ENCODE assay signal across 9 cellular contexts in the genomic region with DNA sequence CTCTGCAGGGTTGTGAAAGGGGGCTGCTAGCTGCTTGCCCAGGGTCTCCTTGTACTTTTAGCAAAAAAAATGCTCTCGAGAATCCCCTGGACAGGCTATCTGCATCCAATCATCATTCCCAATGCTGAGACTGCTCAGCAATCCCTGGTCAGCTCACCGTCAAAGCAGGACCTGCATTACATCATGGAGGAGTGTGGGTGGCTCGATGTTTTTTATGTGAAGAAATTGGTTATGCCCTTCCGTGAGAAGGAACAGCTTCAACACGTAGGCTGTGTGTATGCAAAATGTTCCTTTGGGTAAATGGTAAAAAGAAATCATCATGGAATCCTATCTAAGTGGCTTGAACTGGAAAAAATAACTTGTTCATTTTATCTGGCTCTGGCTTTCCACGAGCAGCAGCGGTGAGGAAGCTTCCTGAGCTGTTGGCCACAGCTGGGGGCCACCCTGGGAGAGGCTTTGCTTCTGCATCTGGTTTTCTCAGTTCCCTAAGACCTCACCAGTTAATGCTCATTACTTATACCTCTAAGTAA.
A peak's percentile ranks its signal among the peaks of the same experiment; 100 is the strongest.
DNase-seq lines count a peak whose midpoint lies in the region; ATAC-seq and TF ChIP-seq lines count a peak whose summit lies in the region.
"Had no signal": no experiment of that assay in that cellular context is flagged by ENCODE, and none has a peak within 500 bp of the region (broad histone marks: within the 10 kb centered on the region; RNA-seq: fewer than 3 reads in every experiment).

No MANE protein-coding gene starts in this region.

- H4K91ac ChIP-seq in neuronal stem cell (ENCODE audit: low read depth, low read length, poor library complexity), result no peak overlapping the region

- peaks cover 0 to 23% of the 10 kb centered on the region in 2 donors for H3K9me3 ChIP-seq in neuronal stem cell (replicated peaks in 1 of 2; ENCODE audit: control insufficient read depth in 2 of 2, insufficient read depth in 1 of 2, low read depth in 1 of 2, low read length in 2 of 2)

- no peak overlapping the region for H3K27ac Mint-ChIP-seq in MCF 10A (ENCODE audit: low read depth, unreplicated experiment)

- WGBS in neuronal stem cell (ENCODE audit: extremely low coverage in 2 of 2, insufficient read length in 2 of 2, insufficient replicate concordance in 1 of 2), 2 donors, result no CpG with 5 or more reads among the region's 7 CpGs

- H4K8ac ChIP-seq in neuronal stem cell (ENCODE audit: low read depth, low read length), result no peak overlapping the region

- DNase-seq in activated gamma-delta T cell treated with anti-CD3 and anti-CD28 coated beads, Interleukin-2, amount 50 U/mL, for 16 hours (ENCODE audit: low read depth), result peak; percentile 28
- DNase-seq in neuronal stem cell (ENCODE audit: low spot score) (no peak), T-helper 9 cell (no peak), MCF 10A (ENCODE audit: unreplicated experiment) (no peak), mucosa of gallbladder (ENCODE audit: low spot score) (no peak), NCI-H2196 treated with DMSO at 0.1 percent for 48 hours (lab: John Stamatoyannopoulos, UW; ENCODE audit: unreplicated experiment) (no peak)
- DNase-seq: NCI-H1048 had no signal

- H3K4ac ChIP-seq in neuronal stem cell (ENCODE audit: low read length), result no peak overlapping the region

- no peak overlapping the region for H3K23ac ChIP-seq in neuronal stem cell (ENCODE audit: low read depth, low read length, poor library complexity)

- intact Hi-C loops in MCF 10A (cut with micrococcal nuclease), result no loop called here

- no peak overlapping the region for H2AK5ac ChIP-seq in neuronal stem cell (ENCODE audit: low read depth, low read length)

- no peak overlapping the region for H3K27ac ChIP-seq in neuronal stem cell (replicated peaks; ENCODE audit: low read length)

- H2BK5ac ChIP-seq in neuronal stem cell (ENCODE audit: low read length), result no peak overlapping the region

- H2BK120ac ChIP-seq in neuronal stem cell (ENCODE audit: low read depth, low read length), result no peak overlapping the region

- peak overlapping the region; percentile 30 for H3K18ac ChIP-seq in neuronal stem cell (ENCODE audit: low read length)

- H3K27me3 ChIP-seq in neuronal stem cell (ENCODE audit: control insufficient read depth in 3 of 3, insufficient read depth in 3 of 3, low read depth in 1 of 3, low read length in 3 of 3), result no peaks in the 10 kb centered on the region

- ATAC-seq in GM18867 (IDR thresholded peaks at IDR 0.05; ENCODE audit: unreplicated experiment) (peak; percentile 31), HG03432 (IDR thresholded peaks at IDR 0.05; ENCODE audit: unreplicated experiment) (peak; percentile 41)

- no peak overlapping the region for H2AFZ ChIP-seq in neuronal stem cell (ENCODE audit: low read length)

- H3K36me3 ChIP-seq in neuronal stem cell (replicated peaks in 1 of 2; ENCODE audit: control insufficient read depth in 2 of 2, insufficient read depth in 2 of 2, low read length in 2 of 2), result peaks cover 4 to 95% of the 10 kb centered on the region in 2 donors

- BruUV-seq in MCF 10A (replicated peaks; lab: Mats Ljungman, UMichigan), result no TSS peak

- no peaks in the 10 kb centered on the region for H3K36me3 Mint-ChIP-seq in MCF 10A (ENCODE audit: insufficient read depth, unreplicated experiment)

- no peak overlapping the region for H3K4me2 ChIP-seq in neuronal stem cell (ENCODE audit: insufficient read depth, low read length, poor library complexity, severe bottlenecking)

- no peaks in the 10 kb centered on the region for H3K4me1 Mint-ChIP-seq in MCF 10A (ENCODE audit: insufficient read depth, unreplicated experiment)

- H3K4me1 ChIP-seq in neuronal stem cell (ENCODE audit: control insufficient read depth in 2 of 2, insufficient read depth in 1 of 2, low read depth in 1 of 2, low read length in 2 of 2), result peaks cover 12 to 29% of the 10 kb centered on the region in 2 donors

- H3K4me3 ChIP-seq in neuronal stem cell (ENCODE audit: low read length in 2 of 2), result no peak overlapping the region

- TF ChIP-seq CTCF in MCF 10A (IDR thresholded peaks at IDR 0.05; ENCODE audit: unreplicated experiment), result no peak

- H3K27me3 Mint-ChIP-seq in MCF 10A (ENCODE audit: insufficient read depth, unreplicated experiment), result no peaks in the 10 kb centered on the region

- no peak overlapping the region for H3K14ac ChIP-seq in neuronal stem cell (ENCODE audit: low read length)

- CTCF ChIA-PET in MCF 10A (lab: Yijun Ruan, JAX), result interaction anchor here (0.6 to 1.1 kb wide), 2 partner anchors 14 to 502 kb away, joined by 3 read pairs; no protein-coding TSS in a partner anchor

- H3K9me3 Mint-ChIP-seq in MCF 10A (ENCODE audit: unreplicated experiment), result no peaks in the 10 kb centered on the region

- POLR2A ChIA-PET in MCF 10A (lab: Yijun Ruan, JAX), result no interaction called here

- H3K79me1 ChIP-seq in neuronal stem cell (ENCODE audit: low read depth, low read length), result no peaks in the 10 kb centered on the region

- H2BK15ac ChIP-seq in neuronal stem cell (ENCODE audit: low read length), result no peak overlapping the region

- H3K9ac ChIP-seq in neuronal stem cell (ENCODE audit: low read depth, low read length, poor library complexity), result no peak overlapping the region

- no peak overlapping the region for H2BK12ac ChIP-seq in neuronal stem cell (ENCODE audit: low read length)

- no peak overlapping the region for H3K4me3 Mint-ChIP-seq in MCF 10A (ENCODE audit: unreplicated experiment)
